Comparison of ENCODE assay signal across 16 cellular contexts in genomic region chr11:105027671-105028070, GRCh38.
A peak's percentile ranks its signal among the peaks of the same experiment; 100 is the strongest.
DNase-seq lines count a peak whose midpoint lies in the region; ATAC-seq and TF ChIP-seq lines count a peak whose summit lies in the region.
"Had no signal": no experiment of that assay in that cellular context is flagged by ENCODE, and none has a peak within 500 bp of the region (broad histone marks: within the 10 kb centered on the region; RNA-seq: fewer than 3 reads in every experiment).

No MANE protein-coding gene starts in this region.

- H3K4me1 Mint-ChIP-seq in activated T-cell treated with anti-CD3 and anti-CD28 coated beads, Interleukin-2, amount 50 U/mL, for 24 hours (ENCODE audit: low read depth) = peaks cover 34% of the 10 kb centered on the region
- peaks cover 31% of the 10 kb centered on the region for H3K4me1 Mint-ChIP-seq in activated naive CD8-positive, alpha-beta T cell (ENCODE audit: low read depth)
- H3K4me1 Mint-ChIP-seq in stimulated activated effector memory CD8-positive, alpha-beta T cell treated with anti-CD3 and anti-CD28 coated beads, Interleukin-12 subunit alpha, Interleukin-12 subunit beta, amount 100 ng/mL, for 72 hours = peaks cover 31% of the 10 kb centered on the region

- peaks cover 67% of the 10 kb centered on the region for H3K36me3 Mint-ChIP-seq in activated T-cell treated with anti-CD3 and anti-CD28 coated beads, Interleukin-2, amount 50 U/mL, for 24 hours (ENCODE audit: low read depth)
- H3K36me3 Mint-ChIP-seq in activated naive CD8-positive, alpha-beta T cell = peaks cover 38% of the 10 kb centered on the region
- H3K36me3 Mint-ChIP-seq in stimulated activated effector memory CD8-positive, alpha-beta T cell treated with anti-CD3 and anti-CD28 coated beads, Interleukin-12 subunit alpha, Interleukin-12 subunit beta, amount 100 ng/mL, for 72 hours = peaks cover 77% of the 10 kb centered on the region

- no peak overlapping the region for H3K4me3 Mint-ChIP-seq in activated T-cell treated with anti-CD3 and anti-CD28 coated beads, Interleukin-2, amount 50 U/mL, for 24 hours
- peak overlapping the region; percentile 36 for H3K4me3 Mint-ChIP-seq in activated naive CD8-positive, alpha-beta T cell
- H3K4me3 Mint-ChIP-seq in stimulated activated effector memory CD8-positive, alpha-beta T cell treated with anti-CD3 and anti-CD28 coated beads, Interleukin-12 subunit alpha, Interleukin-12 subunit beta, amount 100 ng/mL, for 72 hours = peak overlapping the region; percentile 21

- no peak for DNase-seq in activated T-cell treated with anti-CD3 and anti-CD28 coated beads, Interleukin-2, amount 50 U/mL, for 24 hours
- no peak for DNase-seq in activated T-cell treated with anti-CD3 and anti-CD28 coated beads, Interleukin-2, amount 50 U/mL, for 48 hours
- DNase-seq in NB4 (ENCODE audit: low read depth) = peak; percentile 24
- DNase-seq in stimulated activated effector memory CD8-positive, alpha-beta T cell treated with anti-CD3 and anti-CD28 coated beads, Interleukin-12 subunit alpha, Interleukin-12 subunit beta, amount 100 ng/mL, for 72 hours (ENCODE audit: low spot score in 2 of 2) = no peak
- no peak for DNase-seq in HEK293T (ENCODE audit: extremely low spot score)
- no peak for DNase-seq in anterior cingulate cortex (lab: John Stamatoyannopoulos, UW)
- DNase-seq in cerebellar nuclear complex (lab: John Stamatoyannopoulos, UW) = no peak
- DNase-seq: amygdala; foreskin fibroblast; left colon; NCI-H146; NCI-H226; posterior cingulate gyrus; stimulated activated naive CD4-positive, alpha-beta T cell had no signal

- TF ChIP-seq POLR2A in NB4 (IDR thresholded peaks at IDR 0.05; ENCODE audit: extremely low read depth, insufficient read length) = no peak

- no peaks in the 10 kb centered on the region for H3K9me3 Mint-ChIP-seq in activated T-cell treated with anti-CD3 and anti-CD28 coated beads, Interleukin-2, amount 50 U/mL, for 24 hours
- no peaks in the 10 kb centered on the region for H3K9me3 Mint-ChIP-seq in activated naive CD8-positive, alpha-beta T cell (ENCODE audit: low read depth)
- H3K9me3 Mint-ChIP-seq in stimulated activated effector memory CD8-positive, alpha-beta T cell treated with anti-CD3 and anti-CD28 coated beads, Interleukin-12 subunit alpha, Interleukin-12 subunit beta, amount 100 ng/mL, for 72 hours = no peaks in the 10 kb centered on the region

- H3K4me3 ChIP-seq in NB4 (ENCODE audit: low read depth, low read length) = no peak overlapping the region
- H3K4me3 ChIP-seq: skin epidermis had no signal

- CTCF ChIA-PET in HEK293T (lab: Yijun Ruan, JAX) = no interaction called here

- POLR2A ChIA-PET in HEK293T (lab: Yijun Ruan, JAX) = no interaction called here

- TF ChIP-seq CTCF in NB4 (IDR thresholded peaks at IDR 0.05; ENCODE audit: low read depth, low read length) = no peak

- H3K27ac Mint-ChIP-seq in activated T-cell treated with anti-CD3 and anti-CD28 coated beads, Interleukin-2, amount 50 U/mL, for 24 hours = peak overlapping the region; percentile 58
- peak overlapping the region; percentile 62 for H3K27ac Mint-ChIP-seq in activated naive CD8-positive, alpha-beta T cell
- peak overlapping the region; percentile 74 for H3K27ac Mint-ChIP-seq in stimulated activated effector memory CD8-positive, alpha-beta T cell treated with anti-CD3 and anti-CD28 coated beads, Interleukin-12 subunit alpha, Interleukin-12 subunit beta, amount 100 ng/mL, for 72 hours

- ATAC-seq in stimulated activated effector memory CD8-positive, alpha-beta T cell treated with anti-CD3 and anti-CD28 coated beads, Interleukin-12 subunit alpha, Interleukin-12 subunit beta, amount 100 ng/mL, for 72 hours = no peak
- ATAC-seq: left colon had no signal

- no peaks in the 10 kb centered on the region for H3K27me3 Mint-ChIP-seq in activated T-cell treated with anti-CD3 and anti-CD28 coated beads, Interleukin-2, amount 50 U/mL, for 24 hours
- no peaks in the 10 kb centered on the region for H3K27me3 Mint-ChIP-seq in activated naive CD8-positive, alpha-beta T cell

TF ChIP-seq in HEK293T, 16 proteins besides CTCF, POLR2A, EP300 and RAD21:
- no peak for TF ChIP-seq PKNOX1 (IDR thresholded peaks at IDR 0.05)
- TF ChIP-seq BHLHE40 (IDR thresholded peaks at IDR 0.05; ENCODE audit: borderline replicate concordance) = no peak
- no peak for TF ChIP-seq ARNT (IDR thresholded peaks at IDR 0.05)
- no peak for TF ChIP-seq CTBP1 (IDR thresholded peaks at IDR 0.05; ENCODE audit: borderline replicate concordance)
- no peak for TF ChIP-seq SUZ12 (IDR thresholded peaks at IDR 0.05)
- TF ChIP-seq NFRKB (IDR thresholded peaks at IDR 0.05) = no peak
- TF ChIP-seq ZNF384 (IDR thresholded peaks at IDR 0.05) = no peak
- no peak for TF ChIP-seq TARDBP (IDR thresholded peaks at IDR 0.05)
- TF ChIP-seq LEF1 (IDR thresholded peaks at IDR 0.05; ENCODE audit: borderline replicate concordance) = no peak
- no peak for TF ChIP-seq L3MBTL2 (conservative IDR thresholded peaks at IDR 0.05)
- no peak for TF ChIP-seq HDGF (IDR thresholded peaks at IDR 0.05; ENCODE audit: borderline replicate concordance)
- no peak for TF ChIP-seq FOXM1 (IDR thresholded peaks at IDR 0.05; ENCODE audit: borderline replicate concordance)
- no peak for TF ChIP-seq ELF4 (IDR thresholded peaks at IDR 0.05)
- TF ChIP-seq FOXA1 (IDR thresholded peaks at IDR 0.05) = no peak
- TF ChIP-seq FOXK2 (IDR thresholded peaks at IDR 0.05) = no peak
- TF ChIP-seq SP1 (IDR thresholded peaks at IDR 0.05) = no peak
TF ChIP-seq in HEK293T: peak in this region for 0.
